16 cellular contexts compared by ENCODE assay signal in the genomic region with DNA sequence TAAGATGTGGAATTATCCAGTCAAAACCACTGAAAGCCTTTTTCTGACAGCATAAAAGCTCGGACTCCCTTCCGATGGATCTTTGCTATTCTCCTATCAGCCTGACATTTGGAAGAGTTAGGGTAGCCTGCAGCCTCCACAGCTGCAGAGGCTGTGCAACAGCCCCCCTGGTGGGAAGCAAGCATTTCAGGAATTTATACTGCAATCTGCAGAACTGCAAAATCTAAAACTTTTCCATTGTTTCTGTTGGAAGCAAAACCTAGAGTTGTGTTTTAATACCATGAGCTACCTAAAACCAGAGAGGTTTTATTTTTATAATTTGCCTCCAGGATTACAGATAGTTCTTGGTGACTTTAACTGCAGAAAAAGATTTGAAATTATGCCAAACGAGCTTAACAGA.
A peak's percentile ranks its signal among the peaks of the same experiment; 100 is the strongest.
DNase-seq lines count a peak whose midpoint lies in the region; ATAC-seq and TF ChIP-seq lines count a peak whose summit lies in the region.
"Had no signal": no experiment of that assay in that cellular context is flagged by ENCODE, and none has a peak within 500 bp of the region (broad histone marks: within the 10 kb centered on the region; RNA-seq: fewer than 3 reads in every experiment).

No MANE protein-coding gene starts in this region.

- no peak overlapping the region for H3K56ac ChIP-seq in mesendoderm (ENCODE audit: low read length)

- H3K4me1 ChIP-seq in cardiac muscle cell (ENCODE audit: low read depth), result peaks cover 15% of the 10 kb centered on the region
- peaks cover 0 to 72% (median 41%) of the 10 kb centered on the region in 12 donors for H3K4me1 ChIP-seq in heart left ventricle
- no peaks in the 10 kb centered on the region for H3K4me1 ChIP-seq in mesendoderm (ENCODE audit: control insufficient read depth, low read depth, low read length)
- peaks cover 54 to 64% of the 10 kb centered on the region in 2 donors for H3K4me1 ChIP-seq in thyroid gland
- H3K4me1 ChIP-seq in mucosa of descending colon (ENCODE audit: low read depth), result peaks cover 3% of the 10 kb centered on the region

- H3K79me2 ChIP-seq in mesendoderm (ENCODE audit: control insufficient read depth, insufficient read depth, low read length), result peaks cover 32% of the 10 kb centered on the region

- no peak overlapping the region for H3K18ac ChIP-seq in mesendoderm (ENCODE audit: low read length)

- H3K9ac ChIP-seq in mesendoderm (ENCODE audit: low read length), result no peak overlapping the region

- H4K5ac ChIP-seq in mesendoderm (ENCODE audit: low read length), result no peak overlapping the region

- ATAC-seq in heart left ventricle (no peak), mucosa of descending colon (no peak)
- ATAC-seq: HepG2 had no signal

- no peak overlapping the region for H3K27ac ChIP-seq in cardiac muscle cell
- H3K27ac ChIP-seq in heart left ventricle, result peak overlapping the region in 1 of 12 donors; percentile 12
- no peak overlapping the region for H3K27ac ChIP-seq in brain microvascular endothelial cell
- H3K27ac ChIP-seq in mesendoderm (ENCODE audit: low read depth, low read length), result no peak overlapping the region
- peak overlapping the region; percentile 9 to 93 (median 88) for H3K27ac ChIP-seq in thyroid gland
- H3K27ac ChIP-seq: skin epidermis had no signal

- H2AK5ac ChIP-seq in mesendoderm (ENCODE audit: low read length), result no peak overlapping the region

- in situ Hi-C loops in brain microvascular endothelial cell (cut with HindIII; ENCODE audit: low pct_ligation_motif_present, low sequenced_read_pairs), result no loop called here

- H2BK5ac ChIP-seq in mesendoderm (ENCODE audit: low read length), result no peak overlapping the region

- no peak overlapping the region for H4K8ac ChIP-seq in mesendoderm (ENCODE audit: low read depth, low read length)

- WGBS in heart left ventricle, 4 donors, result 33 to 41% (median 38%) methylated on average over 3 of the region's 3 CpGs
- WGBS in mesendoderm (ENCODE audit: extremely low coverage, insufficient coverage, low lambda C conversion rate), result no CpG with 5 or more reads among the region's 3 CpGs
- 29 to 42% methylated on average over 3 of the region's 3 CpGs for whole genome bisulfite sequencing in thyroid gland, 2 donors

- peaks cover 18% of the 10 kb centered on the region for H3K79me1 ChIP-seq in mesendoderm (ENCODE audit: low read length)

- H3K23ac ChIP-seq in mesendoderm (ENCODE audit: low read length), result no peak overlapping the region

- H3K9me3 ChIP-seq in cardiac muscle cell (ENCODE audit: low read depth), result no peaks in the 10 kb centered on the region
- no peaks in the 10 kb centered on the region for H3K9me3 ChIP-seq in heart left ventricle
- no peaks in the 10 kb centered on the region for H3K9me3 ChIP-seq in thyroid gland
- H3K9me3 ChIP-seq in mucosa of descending colon, result no peaks in the 10 kb centered on the region

- no peak overlapping the region for H2BK15ac ChIP-seq in mesendoderm (replicated peaks; ENCODE audit: low read depth)

- no peak overlapping the region for H3K4me2 ChIP-seq in mesendoderm (ENCODE audit: low read length)

- no peak for TF ChIP-seq POLR2A in heart left ventricle (IDR thresholded peaks at IDR 0.05)
- TF ChIP-seq POLR2A in thyroid gland (IDR thresholded peaks at IDR 0.05), result no peak

- intact Hi-C loops in heart left ventricle (cut with DNase I), result no loop called here
- intact Hi-C loops in thyroid gland (cut with DNase I), result no loop called here
- intact Hi-C loops in mucosa of descending colon (cut with DNase I, micrococcal nuclease), result no loop called here

- no peaks in the 10 kb centered on the region for H3K27me3 ChIP-seq in cardiac muscle cell
- H3K27me3 ChIP-seq in heart left ventricle, result no peaks in the 10 kb centered on the region
- H3K27me3 ChIP-seq in brain microvascular endothelial cell (replicated peaks), result no peaks in the 10 kb centered on the region
- no peaks in the 10 kb centered on the region for H3K27me3 ChIP-seq in mesendoderm (ENCODE audit: insufficient read depth, low read length, poor library complexity)
- no peaks in the 10 kb centered on the region for H3K27me3 ChIP-seq in thyroid gland

- H3K4me3 ChIP-seq in cardiac muscle cell (no peak overlapping the region), heart left ventricle (no peak overlapping the region), brain microvascular endothelial cell (ENCODE audit: low read depth, low read length) (no peak overlapping the region), mesendoderm (ENCODE audit: low read length) (no peak overlapping the region), thyroid gland (replicated peaks in 1 of 3) (no peak overlapping the region), mucosa of descending colon (no peak overlapping the region)
- H3K4me3 ChIP-seq: skin epidermis had no signal

- no peak overlapping the region for H3K4ac ChIP-seq in mesendoderm (ENCODE audit: low read depth, low read length)

- DNase-seq in cardiac muscle cell (ENCODE audit: low read depth in 1 of 2, low spot score in 1 of 2) (peak in 1 of 2 donors; percentile 73), heart left ventricle (no peak), brain microvascular endothelial cell (peak; percentile 39), mesendoderm (peak; percentile 86), thyroid gland (no peak), NCI-H1105 (lab: John Stamatoyannopoulos, UW) (no peak), mucosa of descending colon (no peak), COLO668 (lab: John Stamatoyannopoulos, UW; ENCODE audit: unreplicated experiment) (no peak)
- DNase-seq: activated CD8-positive, alpha-beta memory T cell treated with anti-CD3 and anti-CD28 coated beads, Interleukin-2, amount 50 U/mL, for 4 hours; amniotic stem cell; DND-41; hippocampal formation; NCI-H2029; Right ventricle myocardium superior had no signal

- no peaks in the 10 kb centered on the region for H3K36me3 ChIP-seq in cardiac muscle cell
- H3K36me3 ChIP-seq in heart left ventricle, result peaks cover 0 to 6% (median 0%) of the 10 kb centered on the region in 9 donors
- no peaks in the 10 kb centered on the region for H3K36me3 ChIP-seq in brain microvascular endothelial cell (replicated peaks)
- H3K36me3 ChIP-seq in mesendoderm (ENCODE audit: control insufficient read depth, insufficient read depth, low read length), result no peaks in the 10 kb centered on the region
- H3K36me3 ChIP-seq in thyroid gland, result no peaks in the 10 kb centered on the region
- no peaks in the 10 kb centered on the region for H3K36me3 ChIP-seq in mucosa of descending colon (ENCODE audit: low read depth)

- no peak overlapping the region for H2BK120ac ChIP-seq in mesendoderm (ENCODE audit: low read depth, low read length)

- TF ChIP-seq CTCF in cardiac muscle cell (IDR thresholded peaks at IDR 0.05; ENCODE audit: low read depth, low read length) (peak; percentile 15), heart left ventricle (IDR thresholded peaks at IDR 0.05) (no peak), brain microvascular endothelial cell (IDR thresholded peaks at IDR 0.05; ENCODE audit: low read depth, low read length, missing control alignments) (peak; percentile 30), thyroid gland (IDR thresholded peaks at IDR 0.05) (no peak), mucosa of descending colon (IDR thresholded peaks at IDR 0.05) (no peak)

Comparison
In these comparisons a context has a peak if more than half of its experiments do, and no peak if none do; other contexts are left out.
1. CTCF ChIP-seq: peak in cardiac muscle cell (single experiment) and brain microvascular endothelial cell (single experiment); none in heart left ventricle (0 of 12), thyroid gland (0 of 6) and mucosa of descending colon (single experiment).
2. DNase-seq: peak in brain microvascular endothelial cell (single experiment) and mesendoderm (single experiment); none in heart left ventricle (0 of 5), thyroid gland (0 of 2), NCI-H1105 (single experiment), mucosa of descending colon (0 of 3) and COLO668 (single experiment).
3. H3K27ac ChIP-seq: peak in thyroid gland (3 of 3); none in cardiac muscle cell (single experiment), brain microvascular endothelial cell (single experiment) and mesendoderm (single experiment).